In genomic region chr6:107704377-107705013, GRCh38 we compare ENCODE assay signal across 8 cellular contexts.
DNase-seq lines count a peak whose midpoint lies in the region; ATAC-seq, FAIRE-seq and TF ChIP-seq lines count a peak whose summit lies in the region.

No MANE protein-coding gene starts in this region.

- peak; percentile 65 for ATAC-seq in left lung

- intact Hi-C loops in left lung (cut with DNase I) (no loop called here), vagina (cut with DNase I) (no loop called here)

- H3K9me3 ChIP-seq in left lung = no peaks in the 10 kb centered on the region
- no peaks in the 10 kb centered on the region for H3K9me3 ChIP-seq in vagina

- H3K4me1 ChIP-seq in left lung (no peaks in the 10 kb centered on the region), vagina (no peaks in the 10 kb centered on the region)

- TF ChIP-seq CTCF in bronchial epithelial cell (IDR thresholded peaks at IDR 0.05; ENCODE audit: insufficient read depth, low read length, severe bottlenecking) (peak; percentile 53), left lung (IDR thresholded peaks at IDR 0.05) (peak; percentile 72 to 79), vagina (IDR thresholded peaks at IDR 0.05) (peak; percentile 46 to 76 (median 70))

- H3K4me3 ChIP-seq in bronchial epithelial cell (ENCODE audit: low read depth, low read length) (no peak overlapping the region), left lung (no peak overlapping the region), vagina (no peak overlapping the region)

- no peak for TF ChIP-seq POLR2A in vagina (IDR thresholded peaks at IDR 0.05)

- H3K36me3 ChIP-seq in bronchial epithelial cell (ENCODE audit: control insufficient read depth, insufficient read depth, low read length) (no peaks in the 10 kb centered on the region), left lung (no peaks in the 10 kb centered on the region), vagina (no peaks in the 10 kb centered on the region)

- H3K27ac ChIP-seq in left lung (no peak overlapping the region), vagina (no peak overlapping the region)

- H3K27me3 ChIP-seq in bronchial epithelial cell (ENCODE audit: control insufficient read depth, insufficient read depth, low read length) (no peaks in the 10 kb centered on the region), left lung (no peaks in the 10 kb centered on the region), vagina (no peaks in the 10 kb centered on the region)

- DNase-seq in AG08395 (ENCODE audit: low spot score) (peak; percentile 52), NCI-H2227 (lab: John Stamatoyannopoulos, UW; ENCODE audit: unreplicated experiment) (peak; percentile 37), bronchial epithelial cell (ENCODE audit: low read depth) (peak; percentile 46), left lung (no peak), vagina (ENCODE audit: extremely low spot score in 2 of 2) (peak in 1 of 2 donors; percentile 16), NCI-H1048 (lab: John Stamatoyannopoulos, UW) (no peak), NCI-H2029 (lab: John Stamatoyannopoulos, UW) (no peak)

- FAIRE-seq in G401.6 (lab: Jason Lieb, UNC) (peak; percentile 79), bronchial epithelial cell (lab: Jason Lieb, UNC) (no peak)

Comparison
In these comparisons a context has a peak if more than half of its experiments do, and no peak if none do; other contexts are left out.
1. DNase-seq: peak in AG08395 (single experiment), NCI-H2227 (single experiment) and bronchial epithelial cell (single experiment); none in left lung (0 of 2), NCI-H1048 (single experiment) and NCI-H2029 (single experiment).
2. Peak in every context shown above with its lines, with median percentiles within 50 percentile points of each other: CTCF ChIP-seq.